ENCODE assay signal across 23 cellular contexts in genomic region chr4:136740326-136740725, GRCh38.
DNase-seq lines count a peak whose midpoint lies in the region; ATAC-seq and TF ChIP-seq lines count a peak whose summit lies in the region.
"Had no signal": no experiment of that assay in that cellular context is flagged by ENCODE, and none has a peak within 500 bp of the region (broad histone marks: within the 10 kb centered on the region; RNA-seq: fewer than 3 reads in every experiment).

No MANE protein-coding gene starts in this region.

- ATAC-seq in omental fat pad (ENCODE audit: low FRiP score): no peak
- ATAC-seq: A549 had no signal

- H3K27me3 ChIP-seq in dorsolateral prefrontal cortex (no peaks in the 10 kb centered on the region), MG63 (no peaks in the 10 kb centered on the region)
- H3K27me3 ChIP-seq: BE2C; BLaER1 treated with 17β-estradiol and CSF1 and Interleukin-3, amounts not matched to agents 10 nM and 100 nM had no signal

- no peaks in the 10 kb centered on the region for H3K9me3 ChIP-seq in MG63
- H3K9me3 ChIP-seq: A549, BE2C, HAP-1 had no signal

- no peak for DNase-seq in dorsolateral prefrontal cortex
- peak; percentile 56 for DNase-seq in pons (ENCODE audit: low spot score)
- peak; percentile 56 for DNase-seq in superior temporal gyrus (ENCODE audit: extremely low spot score)
- no peak for DNase-seq in omental fat pad (ENCODE audit: low spot score)
- DNase-seq in SHP77 (lab: John Stamatoyannopoulos, UW): no peak
- DNase-seq in GDM1 (lab: John Stamatoyannopoulos, UW): no peak
- DNase-seq in MG63: no peak
- DNase-seq: 8988T; ACHN; AML-193; BE2C; CD4-positive, alpha-beta T cell; CD8-positive, alpha-beta memory T cell; DMS 273 treated with DMSO at 0.1 percent for 48 hours; DMS79; EL; GF-D8; GOT3; HFFc6 had no signal

- TF ChIP-seq CTCF in dorsolateral prefrontal cortex (IDR thresholded peaks at IDR 0.05 in 54 of 56, conservative IDR thresholded peaks at IDR 0.05 in 2 of 56; ENCODE audit: low read depth in 1 of 56, partially characterized antibody in 56 of 56) (no peak), omental fat pad (IDR thresholded peaks at IDR 0.05) (no peak)

- intact Hi-C loops in dorsolateral prefrontal cortex (cut with DNase I): no loop called here

- H3K27ac ChIP-seq in angular gyrus (ENCODE audit: low read depth, low read length) (peak overlapping the region; percentile 65), dorsolateral prefrontal cortex (peak overlapping the region in 52 of 59 donors; percentile 12 to 88 (median 66))
- H3K27ac ChIP-seq: A549; BLaER1 treated with 17β-estradiol and CSF1 and Interleukin-3, amounts not matched to agents 10 nM and 100 nM had no signal

- H3K36me3 ChIP-seq in MG63: no peaks in the 10 kb centered on the region
- H3K36me3 ChIP-seq: BE2C; BLaER1 treated with 17β-estradiol and CSF1 and Interleukin-3, amounts not matched to agents 10 nM and 100 nM; HAP-1 had no signal

- peak overlapping the region in 6 of 59 donors; percentile 7 to 19 (median 14) for H3K4me3 ChIP-seq in dorsolateral prefrontal cortex
- no peak overlapping the region for H3K4me3 ChIP-seq in MG63
- H3K4me3 ChIP-seq: A549; BLaER1 treated with 17β-estradiol and CSF1 and Interleukin-3, amounts not matched to agents 10 nM and 100 nM; HAP-1 had no signal

Comparison
In these comparisons a context has a peak if more than half of its experiments do, and no peak if none do; other contexts are left out.
1. DNase-seq: peak in pons (single experiment) and superior temporal gyrus (single experiment); none in dorsolateral prefrontal cortex (0 of 10), omental fat pad (single experiment), SHP77 (0 of 2), GDM1 (single experiment) and MG63 (single experiment).